Comparison of ENCODE assay signal across 9 cellular contexts in genomic region chr11:57474017-57474750, GRCh38. TPM values are rescaled to one million over a fixed set of nuclear protein-coding genes. Genes with fewer than 3 reads are reported as not detected.
DNase-seq lines count a peak whose midpoint lies in the region; ATAC-seq, FAIRE-seq and TF ChIP-seq lines count a peak whose summit lies in the region.
"Had no signal": no experiment of that assay in that cellular context is flagged by ENCODE, and none has a peak within 500 bp of the region (broad histone marks: within the 10 kb centered on the region; RNA-seq: fewer than 3 reads in every experiment).

No MANE protein-coding gene starts in this region.

- H3K27me3 ChIP-seq in CD8-positive, alpha-beta memory T cell (ENCODE audit: insufficient read depth, low read length, poor library complexity, severe bottlenecking), result peaks cover 5% of the 10 kb centered on the region
- peaks cover 89% of the 10 kb centered on the region for H3K27me3 ChIP-seq in endodermal cell (ENCODE audit: control insufficient read depth, insufficient read depth, low read length, poor library complexity, severe bottlenecking)

- 60 to 73% methylated on average over 4 to 9 of the region's 9 CpGs for WGBS in endodermal cell (ENCODE audit: insufficient coverage in 1 of 2, insufficient read length in 1 of 2), 2 experiments

- CTCF ChIA-PET in CD8-positive, alpha-beta memory T cell (lab: Charles Lee), result interaction anchor here (1.0 to 8.7 kb wide), 5 partner anchors 15 to 129 kb away, joined by 3 to 78 read pairs (median 16); partner anchors contain the start of gene RTN4RL2

- peaks cover 22 to 44% (median 22%) of the 10 kb centered on the region in 3 donors for H3K4me1 Mint-ChIP-seq in CD8-positive, alpha-beta memory T cell
- H3K4me1 Mint-ChIP-seq in endodermal cell (peaks cover 2% of the 10 kb centered on the region), HFFc6 (ENCODE audit: low read depth) (peaks cover 5% of the 10 kb centered on the region; the same call in 1 of the 2 replicates)

- no peak for FAIRE-seq in H54 (lab: Jason Lieb, UNC)

- H3K36me3 ChIP-seq in CD8-positive, alpha-beta memory T cell (ENCODE audit: insufficient read depth, low read length), result no peaks in the 10 kb centered on the region
- no peaks in the 10 kb centered on the region for H3K36me3 ChIP-seq in endodermal cell (ENCODE audit: control insufficient read depth, insufficient read depth, low read length)

- H3K27ac Mint-ChIP-seq in CD8-positive, alpha-beta memory T cell, result peak overlapping the region in 5 of 8 donors; percentile 11 to 84 (median 70)
- no peak overlapping the region for H3K27ac Mint-ChIP-seq in endodermal cell
- H3K27ac Mint-ChIP-seq in HFFc6, result no peak overlapping the region

- peak overlapping the region; percentile 28 for H3K4me3 ChIP-seq in CD8-positive, alpha-beta memory T cell (ENCODE audit: low read length)
- H3K4me3 ChIP-seq in endodermal cell (ENCODE audit: low read length), result no peak overlapping the region

- H3K9me3 Mint-ChIP-seq in CD8-positive, alpha-beta memory T cell, result no peaks in the 10 kb centered on the region
- no peaks in the 10 kb centered on the region for H3K9me3 Mint-ChIP-seq in endodermal cell
- no peaks in the 10 kb centered on the region for H3K9me3 Mint-ChIP-seq in HFFc6

- H3K4me1 ChIP-seq in CD8-positive, alpha-beta memory T cell (ENCODE audit: insufficient read depth, low read length), result peaks cover 27% of the 10 kb centered on the region
- H3K4me1 ChIP-seq in endodermal cell (ENCODE audit: control insufficient read depth, insufficient read depth, low read length), result no peaks in the 10 kb centered on the region

- no peak for ATAC-seq in HG03469 (IDR thresholded peaks at IDR 0.05; ENCODE audit: unreplicated experiment)
- ATAC-seq in GM21367 (IDR thresholded peaks at IDR 0.05; ENCODE audit: unreplicated experiment), result no peak

- no peak overlapping the region for H3K27ac ChIP-seq in CD8-positive, alpha-beta memory T cell (ENCODE audit: low read depth, low read length)
- H3K27ac ChIP-seq in endodermal cell (ENCODE audit: low read depth, low read length), result no peak overlapping the region

- no peak for TF ChIP-seq CTCF in endodermal cell (conservative IDR thresholded peaks at IDR 0.05)
- no peak for TF ChIP-seq CTCF in HFFc6 (IDR thresholded peaks at IDR 0.05)

- H3K27me3 Mint-ChIP-seq in CD8-positive, alpha-beta memory T cell, result peaks cover 1 to 3% of the 10 kb centered on the region in 2 donors
- H3K27me3 Mint-ChIP-seq in endodermal cell (ENCODE audit: insufficient read depth) (peaks cover 86% of the 10 kb centered on the region), HFFc6 (ENCODE audit: insufficient read depth) (peaks cover 35% of the 10 kb centered on the region)

- no peak overlapping the region for H3K9ac ChIP-seq in endodermal cell (ENCODE audit: extremely low read depth, low read length, poor library complexity, severe bottlenecking)

- no peaks in the 10 kb centered on the region for H3K9me3 ChIP-seq in CD8-positive, alpha-beta memory T cell (ENCODE audit: low read length)
- no peaks in the 10 kb centered on the region for H3K9me3 ChIP-seq in endodermal cell (ENCODE audit: control insufficient read depth, low read length)

- peak overlapping the region; percentile 34 to 90 (median 56) for H3K4me3 Mint-ChIP-seq in CD8-positive, alpha-beta memory T cell
- no peak overlapping the region for H3K4me3 Mint-ChIP-seq in endodermal cell
- H3K4me3 Mint-ChIP-seq in HFFc6, result no peak overlapping the region

- H3K36me3 Mint-ChIP-seq in CD8-positive, alpha-beta memory T cell, result no peaks in the 10 kb centered on the region
- H3K36me3 Mint-ChIP-seq in endodermal cell (ENCODE audit: low read depth) (no peaks in the 10 kb centered on the region), HFFc6 (ENCODE audit: low read depth) (no peaks in the 10 kb centered on the region)

- POLR2A ChIA-PET in CD8-positive, alpha-beta memory T cell (lab: Charles Lee), result interaction anchor here (0.6 to 1.5 kb wide), 2 partner anchors 8 to 14 kb away, joined by 4 read pairs; partner anchors contain the start of gene RTN4RL2

- TF ChIP-seq POLR2A in H54 (IDR thresholded peaks at IDR 0.05; ENCODE audit: low read depth, low read length), result no peak

- DNase-seq in CD8-positive, alpha-beta memory T cell, result peak; percentile 8 to 68 (median 36)
- DNase-seq in H54 (ENCODE audit: insufficient read length, low spot score), result peak; percentile 99
- peak; percentile 62 for DNase-seq in OCI-M1 (lab: John Stamatoyannopoulos, UW)
- DNase-seq in endodermal cell, result peak; percentile 60
- no peak for DNase-seq in HFFc6
- no peak for DNase-seq in HT-29 (ENCODE audit: low spot score)

RNA-seq across cellular contexts. Expression of gene RTN4RL2, which starts 13.9 kb away (rescaled TPM):
- total RNA-seq in CD8-positive, alpha-beta memory T cell, result under 1 TPM; 0.24 to 0.27 TPM
- polyA plus RNA-seq in CD8-positive, alpha-beta memory T cell, result 0.28 TPM
- total RNA-seq in endodermal cell, result 1 to 10 TPM in 1 of 2 donors, under 1 TPM in 1; 0.97 to 1.5 TPM
- 13.5 TPM for polyA plus RNA-seq in endodermal cell (2013, experiment 1 of 2)
- polyA plus RNA-seq in endodermal cell (2013, experiment 2 of 2), result 14.4 TPM
- total RNA-seq in HFFc6 (2021; fragmentation: NEBNext Ultra II Directional; extraction: Animal tissue kit (Norgen Biotek cat#: 25700)), result under 1 TPM; 0.09 to 0.66 (median 0.35) TPM
- total RNA-seq in HT-29 (2014; rRNA removed; shearing (Covaris generic)), result 0.79 and 1.1 TPM in 2 replicates
- total RNA-seq: skeletal muscle tissue had no signal

RNA-seq across cellular contexts. Expression of gene SLC43A1, which starts 41.3 kb away (rescaled TPM):
- total RNA-seq in CD8-positive, alpha-beta memory T cell, result 10 to 100 TPM; 24.2 to 25.3 TPM
- 23.5 TPM for polyA plus RNA-seq in CD8-positive, alpha-beta memory T cell
- total RNA-seq in endodermal cell, result 1 to 10 TPM; 8.4 to 9.1 TPM
- polyA plus RNA-seq in endodermal cell (2013, experiment 1 of 2), result 4.0 TPM
- polyA plus RNA-seq in endodermal cell (2013, experiment 2 of 2), result 2.1 TPM
- total RNA-seq in HFFc6 (2021; fragmentation: NEBNext Ultra II Directional; extraction: Animal tissue kit (Norgen Biotek cat#: 25700)), result 1 to 10 TPM; 3.1 to 4.7 (median 4.3) TPM
- 47.7 and 60.8 TPM in 2 replicates for total RNA-seq in HT-29 (2014; rRNA removed; shearing (Covaris generic))

RNA-seq across cellular contexts. Expression of gene SLC43A3, which starts 47.3 kb away (rescaled TPM):
- 100 to 1,000 TPM; 434 to 447 TPM for total RNA-seq in CD8-positive, alpha-beta memory T cell
- polyA plus RNA-seq in CD8-positive, alpha-beta memory T cell, result 32.6 TPM
- 10 to 100 TPM; 10.6 to 13.8 TPM for total RNA-seq in endodermal cell
- 14.6 TPM for polyA plus RNA-seq in endodermal cell (2013, experiment 1 of 2)
- 14.1 TPM for polyA plus RNA-seq in endodermal cell (2013, experiment 2 of 2)
- 10 to 100 TPM in 4 of 6 experiments, 1 to 10 TPM in 2; 2.1 to 18.7 (median 15.8) TPM for total RNA-seq in HFFc6 (2021; fragmentation: NEBNext Ultra II Directional; extraction: Animal tissue kit (Norgen Biotek cat#: 25700))
- total RNA-seq in HT-29 (2014; rRNA removed; shearing (Covaris generic)), result not detected in 2 replicates

RNA-seq across cellular contexts. Expression of gene TIMM10, which starts 56.4 kb away (rescaled TPM):
- total RNA-seq in CD8-positive, alpha-beta memory T cell, result 100 to 1,000 TPM; 151 to 154 TPM
- polyA plus RNA-seq in CD8-positive, alpha-beta memory T cell, result 72.2 TPM
- 10 to 100 TPM; 77.4 to 79.8 TPM for total RNA-seq in endodermal cell
- 53.9 TPM for polyA plus RNA-seq in endodermal cell (2013, experiment 1 of 2)
- polyA plus RNA-seq in endodermal cell (2013, experiment 2 of 2), result 49.5 TPM
- 10 to 100 TPM; 43.6 to 72.9 (median 58.4) TPM for total RNA-seq in HFFc6 (2021; fragmentation: NEBNext Ultra II Directional; extraction: Animal tissue kit (Norgen Biotek cat#: 25700))
- total RNA-seq in HT-29 (2014; rRNA removed; shearing (Covaris generic)), result 133 and 143 TPM in 2 replicates

Comparison
In these comparisons a context has a peak if more than half of its experiments do, and no peak if none do; other contexts are left out.
1. DNase-seq: peak in CD8-positive, alpha-beta memory T cell (5 of 5), H54 (single experiment), OCI-M1 (single experiment) and endodermal cell (single experiment); none in HFFc6 (single experiment) and HT-29 (single experiment).
2. H3K27ac Mint-ChIP-seq: peak in CD8-positive, alpha-beta memory T cell (5 of 8); none in endodermal cell (single experiment) and HFFc6 (single experiment).
3. H3K4me3 Mint-ChIP-seq: peak in CD8-positive, alpha-beta memory T cell (7 of 7); none in endodermal cell (single experiment) and HFFc6 (single experiment).
4. RNA of gene SLC43A3, which starts 47.3 kb away (total RNA-seq): 434 to 447 TPM in CD8-positive, alpha-beta memory T cell; 2.1 to 18.7 TPM in HFFc6, 10.6 to 13.8 TPM in endodermal cell and not detected in HT-29; every median in the first group is over 10 times any median in the second.